Comparison of ENCODE assay signal across 8 cellular contexts in the genomic region with DNA sequence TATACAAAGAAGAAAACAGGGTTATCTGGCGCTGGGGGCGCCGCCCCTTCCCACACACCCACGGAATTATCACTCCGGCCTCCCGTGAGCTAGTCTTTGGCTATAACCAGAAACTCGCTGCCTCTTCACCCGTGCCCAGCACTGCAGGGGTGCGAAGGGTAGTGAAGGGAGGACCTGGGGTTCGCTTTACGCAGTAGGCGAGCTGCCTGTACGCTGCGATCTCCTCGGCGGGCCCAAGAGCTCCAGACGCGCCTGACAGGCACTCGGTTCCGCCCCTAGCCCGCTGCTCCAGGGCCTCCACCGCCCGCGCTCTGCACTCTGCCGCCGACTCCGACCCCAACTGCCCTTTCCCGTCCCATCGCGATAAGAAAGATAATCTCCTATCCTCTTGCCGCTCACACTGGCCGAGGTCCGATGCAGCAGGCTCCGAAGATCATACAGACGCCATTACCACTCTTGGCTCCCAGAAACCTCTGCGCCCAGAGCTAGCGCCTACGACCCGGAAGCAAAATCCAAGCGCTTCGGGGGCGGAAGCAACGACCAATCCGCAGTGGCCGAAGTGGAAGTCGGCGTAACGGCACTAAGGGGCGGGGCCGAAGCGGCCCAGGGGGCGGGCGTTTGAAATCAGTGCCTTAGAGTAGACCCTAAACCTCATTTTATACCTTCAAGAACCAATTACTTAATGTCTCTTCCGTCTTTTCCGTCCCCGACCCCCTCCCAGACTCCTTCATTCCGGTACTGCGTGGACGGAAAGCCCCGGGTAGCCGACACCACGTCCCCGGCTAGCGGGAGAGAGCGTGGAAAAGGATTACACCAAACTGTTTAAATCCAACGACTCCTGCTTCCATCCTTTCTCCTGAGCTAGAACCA. TPM values are rescaled to one million over a fixed set of nuclear protein-coding genes. Genes with fewer than 3 reads are reported as not detected.
DNase-seq lines count a peak whose midpoint lies in the region; ATAC-seq and TF ChIP-seq lines count a peak whose summit lies in the region.

Gene CWC15 (minus strand): TSS at position 458 of the 870 bp plus-strand sequence. CDS start 1,371 bp downstream, outside the sequence.
Gene KDM4D (plus strand): TSS at position 611 of the 870 bp plus-strand sequence. CDS start 23,664 bp downstream, outside the sequence.

- peak within 1 kb of the TSS; percentile 84 for H3K9ac ChIP-seq in rectal smooth muscle tissue (ENCODE audit: low read length)

- no peaks in the 10 kb centered on the region for H3K9me2 ChIP-seq in hepatocyte (replicated peaks; ENCODE audit: insufficient read depth)

- no peaks in the 10 kb centered on the region for H4K20me1 ChIP-seq in hepatocyte (ENCODE audit: insufficient read depth, poor library complexity, severe bottlenecking)

- DNase-seq in NCI-H2029 (lab: John Stamatoyannopoulos, UW) (peak; percentile 89), T-helper 9 cell (peak; percentile 90), astrocyte of the hippocampus (ENCODE audit: low read depth, low spot score) (peak; percentile 97), hepatocyte (ENCODE audit: low spot score) (peak; percentile 96), aorta (peak; percentile 97 to 98)

- intact Hi-C loops in aorta (cut with DNase I): loop anchor here (5.0 to 10.0 kb wide), 5 partner anchors 91 to 791 kb away; partner anchors contain the start of gene SRSF8 (in 2 of the 2)

- H3K4me2 ChIP-seq in hepatocyte: peak within 1 kb of the TSS; percentile 91

- H3K79me2 ChIP-seq in hepatocyte: peaks cover 20% of the 10 kb centered on the region

- H3K36me3 ChIP-seq in hepatocyte (replicated peaks; ENCODE audit: insufficient read depth, low read depth) (no peaks in the 10 kb centered on the region), rectal smooth muscle tissue (ENCODE audit: control insufficient read depth, insufficient read depth, low read length) (peaks cover 15% of the 10 kb centered on the region), aorta (ENCODE audit: control insufficient read depth in 1 of 2, insufficient read depth in 2 of 2, low read length in 1 of 2) (peaks cover 2 to 5% of the 10 kb centered on the region in 2 donors)

- H3K9me3 ChIP-seq in hepatocyte (ENCODE audit: low read depth) (no peaks in the 10 kb centered on the region), aorta (ENCODE audit: control insufficient read depth, low read length) (no peaks in the 10 kb centered on the region)

- peak within 1 kb of the TSS; percentile 77 for H2AFZ ChIP-seq in hepatocyte

- TF ChIP-seq CTCF in hepatocyte (IDR thresholded peaks at IDR 0.05; ENCODE audit: poor library complexity): no peak

- H3K27me3 ChIP-seq in hepatocyte: no peaks in the 10 kb centered on the region
- H3K27me3 ChIP-seq in rectal smooth muscle tissue (ENCODE audit: control insufficient read depth, insufficient read depth, low read length): no peaks in the 10 kb centered on the region
- H3K27me3 ChIP-seq in aorta (ENCODE audit: control insufficient read depth in 1 of 2, insufficient read depth in 2 of 2, low read length in 1 of 2): no peaks in the 10 kb centered on the region

- peaks cover 12% of the 10 kb centered on the region for H3K4me1 ChIP-seq in hepatocyte (ENCODE audit: insufficient read depth)
- H3K4me1 ChIP-seq in rectal smooth muscle tissue (ENCODE audit: control insufficient read depth, insufficient read depth, low read length): peaks cover 7% of the 10 kb centered on the region
- no peaks in the 10 kb centered on the region for H3K4me1 ChIP-seq in aorta (ENCODE audit: control insufficient read depth in 1 of 2, insufficient read depth in 2 of 2, low read length in 2 of 2)

- H3K27ac ChIP-seq in hepatocyte: peak within 1 kb of the TSS; percentile 82
- peak within 1 kb of the TSS; percentile 84 for H3K27ac ChIP-seq in rectal smooth muscle tissue (ENCODE audit: low read depth, low read length)
- H3K27ac ChIP-seq in aorta (ENCODE audit: low read depth in 1 of 2, low read length in 2 of 2): peak within 1 kb of the TSS in 1 of 2 donors; percentile 70

- peak; percentile 96 for ATAC-seq in GM18508 (IDR thresholded peaks at IDR 0.05; ENCODE audit: insufficient read depth, unreplicated experiment)
- ATAC-seq in HG02981 (IDR thresholded peaks at IDR 0.05; ENCODE audit: unreplicated experiment): peak; percentile 100
- peak; percentile 99 for ATAC-seq in aorta (ENCODE audit: low FRiP score)

- WGBS in hepatocyte (ENCODE audit: low lambda C conversion rate, missing lambda C conversion rate): under 1% methylated on average over 59 of the region's 66 CpGs
- WGBS in aorta, 2 donors: 0% methylated on average over 65 of the region's 66 CpGs

- peak within 1 kb of the TSS; percentile 59 for H3K4me3 ChIP-seq in hepatocyte
- peak within 1 kb of the TSS; percentile 85 for H3K4me3 ChIP-seq in rectal smooth muscle tissue (ENCODE audit: low read length)
- H3K4me3 ChIP-seq in aorta (ENCODE audit: low read length in 2 of 2): peak within 1 kb of the TSS; percentile 71 to 96

RNA-seq across cellular contexts. Expression of gene CWC15, which starts in this region (rescaled TPM):
- total RNA-seq in hepatocyte (57.6 and 58.6 TPM in 2 replicates), aorta (10 to 100 TPM; 49.7 to 54.7 TPM)
- polyA plus RNA-seq in hepatocyte (58.3 and 82.6 TPM in 2 replicates), aorta (10 to 100 TPM; 47.5 to 51.1 TPM)

RNA-seq across cellular contexts. Expression of gene KDM4D, which starts in this region (rescaled TPM):
- total RNA-seq in hepatocyte: 0.80 and 0.84 TPM in 2 replicates
- 0.46 and 1.3 TPM in 2 replicates for polyA plus RNA-seq in hepatocyte
- under 1 TPM; 0.45 to 0.75 TPM for total RNA-seq in aorta
- polyA plus RNA-seq in aorta: under 1 TPM; 0.13 to 0.31 TPM
